In the genomic region with DNA sequence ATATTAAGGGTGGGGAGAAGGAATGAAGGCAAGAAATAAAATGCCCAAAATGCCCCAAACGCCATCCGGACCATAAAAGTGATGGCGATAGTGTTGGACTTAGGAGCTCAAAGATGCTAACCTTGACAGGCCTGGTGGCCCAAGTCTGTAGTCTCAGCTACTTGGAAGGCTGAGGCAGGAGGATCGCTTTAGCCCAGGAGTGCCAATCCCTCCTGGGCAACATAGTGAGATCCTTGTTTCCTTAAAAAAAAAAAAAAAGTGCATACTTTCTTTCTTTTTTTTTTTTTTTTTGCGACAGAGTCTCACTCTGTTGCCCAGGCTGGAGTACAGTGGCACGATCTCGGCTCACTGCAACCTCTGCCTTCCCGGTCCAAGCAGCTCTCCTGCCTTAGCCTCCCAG, we compare ENCODE assay signal across 9 cellular contexts. TPM values are rescaled to one million over a fixed set of nuclear protein-coding genes. Genes with fewer than 3 reads are reported as not detected.
DNase-seq lines count a peak whose midpoint lies in the region; TF ChIP-seq lines count a peak whose summit lies in the region.
"Had no signal": no experiment of that assay in that cellular context is flagged by ENCODE, and none has a peak within 500 bp of the region (broad histone marks: within the 10 kb centered on the region; RNA-seq: fewer than 3 reads in every experiment).

No MANE protein-coding gene starts in this region.

- no peaks in the 10 kb centered on the region for H3K9me3 ChIP-seq in WERI-Rb-1 (ENCODE audit: severe bottlenecking)
- no peaks in the 10 kb centered on the region for H3K9me3 ChIP-seq in spleen

- no peak for TF ChIP-seq POLR2A in spleen (IDR thresholded peaks at IDR 0.05)

- H3K36me3 ChIP-seq in WERI-Rb-1 (no peaks in the 10 kb centered on the region), spleen (peaks cover 0 to 18% (median 0%) of the 10 kb centered on the region in 6 donors)

- no peaks in the 10 kb centered on the region for H3K27me3 Mint-ChIP-seq in activated CD4-positive, alpha-beta T cell treated with anti-CD3 and anti-CD28 coated beads, Interleukin-2, amount 10 ng/mL, durations not matched to agents 24 days and 14 days

- no peak overlapping the region for H3K27ac ChIP-seq in WERI-Rb-1
- peak overlapping the region in 1 of 8 donors; percentile 86 for H3K27ac ChIP-seq in spleen

- peaks cover 8 to 27% (median 19%) of the 10 kb centered on the region in 6 donors for H3K4me1 ChIP-seq in spleen
- H3K4me1 ChIP-seq: foreskin keratinocyte had no signal

- no peak for DNase-seq in activated CD4-positive, alpha-beta T cell treated with anti-CD3 and anti-CD28 coated beads, Interleukin-2, amount 10 ng/mL, durations not matched to agents 24 days and 14 days
- no peak for DNase-seq in activated CD4-positive, alpha-beta T cell treated with anti-CD3 and anti-CD28 coated beads for 1 hour
- DNase-seq in WERI-Rb-1: no peak
- no peak for DNase-seq in fibroblast of pulmonary artery (ENCODE audit: low read depth)
- DNase-seq in spleen: no peak
- DNase-seq in NCI-H510A treated with DMSO at 0.1 percent for 48 hours (lab: John Stamatoyannopoulos, UW): no peak
- no peak for DNase-seq in NCI-H1105 treated with DMSO at 0.1 percent for 48 hours (lab: John Stamatoyannopoulos, UW)
- DNase-seq in midbrain (lab: John Stamatoyannopoulos, UW): no peak
- DNase-seq: foreskin keratinocyte had no signal

- H3K4me3 ChIP-seq in WERI-Rb-1 (ENCODE audit: low read depth, low read length) (peak overlapping the region; percentile 66; the same call in 1 of the 2 replicates), fibroblast of pulmonary artery (replicated peaks; ENCODE audit: low read depth, low read length) (peak overlapping the region; percentile 79), spleen (peak overlapping the region in 6 of 8 donors; percentile 47 to 72 (median 49))

- peaks cover 19% of the 10 kb centered on the region for H3K4me1 Mint-ChIP-seq in activated CD4-positive, alpha-beta T cell treated with anti-CD3 and anti-CD28 coated beads, Interleukin-2, amount 10 ng/mL, durations not matched to agents 24 days and 14 days

- WGBS in spleen, 5 donors: 86 to 94% (median 88%) methylated on average over 8 of the region's 8 CpGs

- no peak overlapping the region for H3K27ac Mint-ChIP-seq in activated CD4-positive, alpha-beta T cell treated with anti-CD3 and anti-CD28 coated beads, Interleukin-2, amount 10 ng/mL, durations not matched to agents 24 days and 14 days

- intact Hi-C loops in activated CD4-positive, alpha-beta T cell treated with anti-CD3 and anti-CD28 coated beads, Interleukin-2, amount 10 ng/mL, durations not matched to agents 24 days and 14 days (cut with micrococcal nuclease): loop anchor here (10.0 kb wide), 1 partner anchor 458 kb away; no protein-coding TSS in a partner anchor
- intact Hi-C loops in spleen (cut with DNase I; ENCODE audit: low total_unique reads): no loop called here

- no peaks in the 10 kb centered on the region for H3K9me3 Mint-ChIP-seq in activated CD4-positive, alpha-beta T cell treated with anti-CD3 and anti-CD28 coated beads, Interleukin-2, amount 10 ng/mL, durations not matched to agents 24 days and 14 days

- H3K4me3 Mint-ChIP-seq in activated CD4-positive, alpha-beta T cell treated with anti-CD3 and anti-CD28 coated beads, Interleukin-2, amount 10 ng/mL, durations not matched to agents 24 days and 14 days: peak overlapping the region; percentile 89

- TF ChIP-seq CTCF in WERI-Rb-1 (IDR thresholded peaks at IDR 0.05; ENCODE audit: low read depth, low read length) (no peak), fibroblast of pulmonary artery (IDR thresholded peaks at IDR 0.05; ENCODE audit: low read length, missing control alignments) (no peak), spleen (IDR thresholded peaks at IDR 0.05 in 8 of 11, conservative IDR thresholded peaks at IDR 0.05 in 3 of 11) (no peak)

- H3K27me3 ChIP-seq in WERI-Rb-1 (ENCODE audit: insufficient read depth, low read depth, severe bottlenecking) (no peaks in the 10 kb centered on the region), spleen (replicated peaks in 1 of 7) (no peaks in the 10 kb centered on the region)
- H3K27me3 ChIP-seq: foreskin keratinocyte had no signal

- no peaks in the 10 kb centered on the region for H3K36me3 Mint-ChIP-seq in activated CD4-positive, alpha-beta T cell treated with anti-CD3 and anti-CD28 coated beads, Interleukin-2, amount 10 ng/mL, durations not matched to agents 24 days and 14 days (ENCODE audit: low read depth)

RNA-seq across cellular contexts. Expression of a gene that starts 32.0 kb away (rescaled TPM):
- total RNA-seq in activated CD4-positive, alpha-beta T cell treated with anti-CD3 and anti-CD28 coated beads, Interleukin-2, amount 10 ng/mL, durations not matched to agents 24 days and 14 days: 42.9 and 46.7 TPM in 2 replicates
- total RNA-seq in spleen: 10 to 100 TPM; 31.2 to 64.6 (median 36.6) TPM
- 10 to 100 TPM; 21.2 to 25.1 (median 21.7) TPM for polyA plus RNA-seq in spleen

RNA-seq across cellular contexts. Expression of a gene that starts 41.9 kb away (rescaled TPM):
- 142 and 143 TPM in 2 replicates for total RNA-seq in activated CD4-positive, alpha-beta T cell treated with anti-CD3 and anti-CD28 coated beads, Interleukin-2, amount 10 ng/mL, durations not matched to agents 24 days and 14 days
- total RNA-seq in spleen: 100 to 1,000 TPM in 2 of 7 donors, 10 to 100 TPM in 5; 39.6 to 190 (median 55.5) TPM
- 100 to 1,000 TPM; 137 to 183 (median 164) TPM for polyA plus RNA-seq in spleen
